Comparison of ENCODE assay signal across 8 cellular contexts in the genomic region with DNA sequence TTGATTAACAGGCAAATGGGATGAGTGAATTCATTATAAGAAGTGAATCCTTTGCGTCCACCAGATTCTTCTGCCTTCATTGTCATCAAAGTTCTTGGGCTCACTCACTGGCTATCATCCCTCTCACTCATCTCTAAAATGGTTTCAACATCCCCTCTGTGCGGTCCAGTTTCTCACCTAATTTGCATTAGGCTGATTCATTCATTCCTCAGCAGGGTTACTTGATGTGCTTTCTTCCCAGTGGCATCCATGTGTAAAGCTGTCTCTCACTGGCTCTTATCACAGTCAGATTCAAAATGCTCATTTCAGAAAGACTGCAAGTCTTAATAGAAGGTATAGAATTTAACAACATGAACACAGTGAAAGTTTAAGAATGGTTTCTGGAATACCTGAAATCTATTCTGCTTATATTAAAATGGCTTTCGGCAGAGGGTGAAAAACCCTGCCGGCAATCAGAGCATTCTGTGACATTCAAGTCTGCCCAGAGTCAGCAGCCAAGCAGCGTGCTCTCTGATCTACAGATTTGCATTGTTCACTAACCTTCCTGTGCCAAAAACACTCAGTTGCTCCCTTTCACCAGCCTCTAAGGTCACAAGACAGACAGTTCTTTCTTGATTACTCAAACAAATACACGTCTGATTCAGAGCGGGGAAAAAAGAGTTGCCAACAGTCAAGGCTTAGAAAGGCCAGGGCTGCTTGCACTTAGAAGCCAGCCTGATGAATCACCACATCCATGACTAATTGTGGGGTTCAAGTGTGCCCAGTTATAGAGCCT.
DNase-seq lines count a peak whose midpoint lies in the region; ATAC-seq and TF ChIP-seq lines count a peak whose summit lies in the region.

No MANE protein-coding gene starts in this region.

- H4K20me1 ChIP-seq in mammary epithelial cell (ENCODE audit: insufficient read depth, low read length): no peaks in the 10 kb centered on the region

- peak overlapping the region; percentile 94 for H3K27ac ChIP-seq in mammary epithelial cell (ENCODE audit: insufficient read depth, low read depth, low read length)
- H3K27ac ChIP-seq in subcutaneous abdominal adipose tissue (ENCODE audit: low read depth, low read length): peak overlapping the region; percentile 93

- BruUV-seq in mammary epithelial cell (replicated peaks; lab: Mats Ljungman, UMichigan): TSS peak; percentile 80

- WGBS in mammary epithelial cell (ENCODE audit: low coverage, missing lambda C conversion rate): 3% methylated on average over 7 of the region's 7 CpGs

- intact Hi-C loops in mammary epithelial cell (cut with micrococcal nuclease): loop anchor here (1.0 to 2.0 kb wide), 7 partner anchors 24 to 207 kb away; no protein-coding TSS in a partner anchor

- H3K36me3 ChIP-seq in mammary epithelial cell (ENCODE audit: insufficient read depth, low read length) (no peaks in the 10 kb centered on the region), subcutaneous abdominal adipose tissue (ENCODE audit: control insufficient read depth in 5 of 5, insufficient read depth in 5 of 5, low read length in 5 of 5) (no peaks in the 10 kb centered on the region)

- H2AFZ ChIP-seq in mammary epithelial cell (ENCODE audit: low read depth, low read length): peak overlapping the region; percentile 4

- in situ Hi-C loops in mammary epithelial cell (cut with MboI; ENCODE audit: low sequenced_read_pairs in 2 of 2): loop anchor here in 1 of 2 donors (5.0 kb wide), 1 partner anchor 55 kb away; no protein-coding TSS in a partner anchor

- H3K4me3 ChIP-seq in GM12864 (ENCODE audit: low read depth, low read length) (no peak overlapping the region), mammary epithelial cell (replicated peaks in 1 of 3; ENCODE audit: insufficient read depth in 1 of 3, low read depth in 2 of 3, low read length in 3 of 3) (peak overlapping the region in 2 of 3 experiments; percentile 4 to 10), subcutaneous abdominal adipose tissue (ENCODE audit: low read depth in 1 of 5, low read length in 5 of 5) (peak overlapping the region in 2 of 5 donors; percentile 13)

- peaks cover 4% of the 10 kb centered on the region for H3K9me3 ChIP-seq in mammary epithelial cell (replicated peaks; ENCODE audit: insufficient read depth, low read length)
- H3K9me3 ChIP-seq in subcutaneous abdominal adipose tissue (ENCODE audit: control insufficient read depth in 5 of 5, low read length in 5 of 5): peaks cover 0 to 5% (median 3%) of the 10 kb centered on the region in 5 donors

- TF ChIP-seq CTCF in GM12864 (IDR thresholded peaks at IDR 0.05; ENCODE audit: low read depth, low read length, missing control alignments) (no peak), mammary epithelial cell (conservative IDR thresholded peaks at IDR 0.05 in 1 of 2, IDR thresholded peaks at IDR 0.05 in 1 of 2; ENCODE audit: extremely low read depth in 1 of 2, insufficient read depth in 1 of 2, low read depth in 1 of 2, low read length in 2 of 2) (no peak)

- dilution Hi-C loops in mammary epithelial cell (cut with HindIII; ENCODE audit: low sequenced_read_pairs): no loop called here

- CTCF ChIA-PET in mammary epithelial cell (lab: Charles Lee; ENCODE audit: low non-redundant PET): no interaction called here

- H3K4me2 ChIP-seq in mammary epithelial cell (ENCODE audit: insufficient read depth, low read depth, low read length): peak overlapping the region; percentile 64

- H3K79me2 ChIP-seq in mammary epithelial cell (ENCODE audit: insufficient read depth, low read length): no peaks in the 10 kb centered on the region

- no peaks in the 10 kb centered on the region for H3K27me3 ChIP-seq in mammary epithelial cell (ENCODE audit: insufficient read depth, low read length)
- H3K27me3 ChIP-seq in subcutaneous abdominal adipose tissue (ENCODE audit: control insufficient read depth in 5 of 5, insufficient read depth in 4 of 5, low read length in 5 of 5): no peaks in the 10 kb centered on the region

- peaks cover 24% of the 10 kb centered on the region for H3K4me1 ChIP-seq in mammary epithelial cell (ENCODE audit: insufficient read depth, low read length)
- H3K4me1 ChIP-seq in subcutaneous abdominal adipose tissue (ENCODE audit: control insufficient read depth in 5 of 5, insufficient read depth in 5 of 5, low read length in 5 of 5): peaks cover 3 to 22% (median 16%) of the 10 kb centered on the region in 5 donors

- peak; percentile 57 for DNase-seq in GM12864 (ENCODE audit: low read depth)
- peak; percentile 100 for DNase-seq in HT1080 (ENCODE audit: low read depth)
- DNase-seq in mammary epithelial cell: peak; percentile 100
- DNase-seq in medulla oblongata (ENCODE audit: extremely low spot score): peak; percentile 93
- DNase-seq in NCI-H524 treated with DMSO at 0.1 percent for 48 hours (lab: John Stamatoyannopoulos, UW): no peak
- DNase-seq in NCI-H146 treated with DMSO at 0.1 percent for 48 hours (lab: John Stamatoyannopoulos, UW; ENCODE audit: unreplicated experiment): no peak

- peak; percentile 90 for ATAC-seq in GM21576 (IDR thresholded peaks at IDR 0.05; ENCODE audit: unreplicated experiment)

- H3K9ac ChIP-seq in mammary epithelial cell (ENCODE audit: insufficient read depth, low read length): peak overlapping the region; percentile 72
- peak overlapping the region in 4 of 5 donors; percentile 17 to 48 (median 32) for H3K9ac ChIP-seq in subcutaneous abdominal adipose tissue (ENCODE audit: low read length in 5 of 5)

Comparison
In these comparisons a context has a peak if more than half of its experiments do, and no peak if none do; other contexts are left out.
1. DNase-seq: peak in GM12864 (single experiment), HT1080 (single experiment), mammary epithelial cell (single experiment) and medulla oblongata (single experiment); none in NCI-H524 treated with DMSO at 0.1 percent for 48 hours (single experiment) and NCI-H146 treated with DMSO at 0.1 percent for 48 hours (single experiment).